ENCODE assay signal across 10 cellular contexts in genomic region chr3:85524104-85524503, GRCh38.
"Had no signal": no experiment of that assay in that cellular context is flagged by ENCODE, and none has a peak within 500 bp of the region (broad histone marks: within the 10 kb centered on the region; RNA-seq: fewer than 3 reads in every experiment).

No MANE protein-coding gene starts in this region.

- ATAC-seq: GM23338, K562 had no signal

- FAIRE-seq: H1, H54, K562 had no signal

- H3K4me3 ChIP-seq: GM23338, K562 had no signal

- DNase-seq: H9, HCEC 1CT, HFFc6, IMR-90, KG1 had no signal

- H3K27ac ChIP-seq: HL-60 had no signal
